20 cellular contexts compared by ENCODE assay signal in the genomic region with DNA sequence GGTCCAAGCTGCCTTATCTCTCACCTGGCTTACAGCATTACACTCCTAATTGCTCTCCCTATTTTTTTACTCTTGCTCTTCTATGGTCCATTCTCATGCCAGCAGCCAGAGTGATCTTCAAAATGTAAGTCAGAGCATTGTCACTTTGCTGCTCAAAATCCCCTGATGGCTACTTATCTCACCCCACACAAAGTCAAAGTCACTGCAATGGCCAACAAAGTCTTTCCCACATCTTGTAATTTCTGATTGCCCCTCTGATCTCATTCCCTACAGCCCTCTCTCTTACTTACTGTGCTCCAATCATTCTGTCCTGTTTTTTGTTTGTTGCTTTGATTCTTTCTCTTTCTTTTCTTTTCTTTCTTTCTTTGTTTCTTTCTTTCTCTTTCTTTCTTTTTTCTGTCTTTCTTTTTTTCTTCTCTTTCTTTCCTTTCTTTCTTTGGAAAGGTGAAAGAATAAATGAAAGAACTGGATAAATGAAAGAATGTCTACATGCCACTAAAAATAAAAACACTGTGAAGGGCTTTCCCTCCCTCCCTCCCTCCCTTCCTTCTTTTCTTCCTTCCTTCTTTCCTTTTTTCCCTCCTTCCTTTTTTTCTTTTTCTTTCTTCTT. TPM values are rescaled to one million over a fixed set of nuclear protein-coding genes. Genes with fewer than 3 reads are reported as not detected.
DNase-seq lines count a peak whose midpoint lies in the region; ATAC-seq, FAIRE-seq and TF ChIP-seq lines count a peak whose summit lies in the region.
"Had no signal": no experiment of that assay in that cellular context is flagged by ENCODE, and none has a peak within 500 bp of the region (broad histone marks: within the 10 kb centered on the region; RNA-seq: fewer than 3 reads in every experiment).

No MANE protein-coding gene starts in this region.

- intact Hi-C loops in K562 (cut with micrococcal nuclease) (no loop called here), esophagus muscularis mucosa (cut with DNase I) (no loop called here)

- in situ Hi-C loops in K562 (cut with MboI): no loop called here

- TF ChIP-seq POLR2A in GM12892 (IDR thresholded peaks at IDR 0.05; ENCODE audit: low read depth, low read length) (no peak), K562 (conservative IDR thresholded peaks at IDR 0.05) (no peak), esophagus muscularis mucosa (IDR thresholded peaks at IDR 0.05; ENCODE audit: low read depth) (no peak)

- H3K9me1 ChIP-seq in K562 (ENCODE audit: control insufficient read depth, insufficient read depth, low read length): no peaks in the 10 kb centered on the region

- ATAC-seq in K562: no peak
- no peak for ATAC-seq in HG03571 (IDR thresholded peaks at IDR 0.05; ENCODE audit: unreplicated experiment)
- ATAC-seq: A549; CD8-positive, alpha-beta T cell had no signal

- TF ChIP-seq RAD21 in K562 (CRISPR knock-in tag; conservative IDR thresholded peaks at IDR 0.05 in 1 of 2, IDR thresholded peaks at IDR 0.05 in 1 of 2): no peak

- no peak overlapping the region for H3K27ac ChIP-seq in HEK293 (ENCODE audit: extremely low read depth, low read depth, low read length)
- no peak overlapping the region for H3K27ac ChIP-seq in K562 (ENCODE audit: extremely low read depth, low read depth, low read length)
- H3K27ac ChIP-seq in esophagus muscularis mucosa (replicated peaks in 1 of 4): no peak overlapping the region
- H3K27ac ChIP-seq: 22Rv1; A549; BLaER1 treated with 17β-estradiol and CSF1 and Interleukin-3, amounts not matched to agents 10 nM and 100 nM; C4-2B had no signal

- H3K9me3 ChIP-seq in HEK293 (ENCODE audit: control insufficient read depth, insufficient read depth, low read depth, low read length) (no peaks in the 10 kb centered on the region), K562 (replicated peaks; ENCODE audit: control insufficient read depth, insufficient read depth, low read depth, low read length) (no peaks in the 10 kb centered on the region), esophagus muscularis mucosa (no peaks in the 10 kb centered on the region)
- H3K9me3 ChIP-seq: A549; BLaER1 treated with 17β-estradiol and CSF1 and Interleukin-3, amounts not matched to agents 10 nM and 100 nM; Caco-2 had no signal

- TF ChIP-seq CTCF in HEK293 (tag by site-specific recombination; IDR thresholded peaks at IDR 0.05) (no peak), K562 (IDR thresholded peaks at IDR 0.05 in 2 of 3, conservative IDR thresholded peaks at IDR 0.05 in 1 of 3; ENCODE audit: insufficient read depth in 2 of 3, low read depth in 1 of 3, low read length in 3 of 3) (no peak), esophagus muscularis mucosa (IDR thresholded peaks at IDR 0.05) (no peak)

- CTCF ChIA-PET in HEK293 (lab: Yijun Ruan, JAX): interaction anchor here (0.6 kb wide), 1 partner anchor 102 kb away, joined by 3 read pairs; no protein-coding TSS in a partner anchor
- CTCF ChIA-PET in K562 (lab: Yijun Ruan, JAX; ENCODE audit: low intra/inter-chr PET ratio): no interaction called here

- DNase-seq in GM12892 (ENCODE audit: insufficient read length) (no peak), K562 (ENCODE audit: extremely low read depth in 1 of 4, low spot score in 3 of 4) (no peak), esophagus muscularis mucosa (ENCODE audit: extremely low spot score) (no peak)
- DNase-seq: AML-193; Caco-2; Calu3; CD4-positive, alpha-beta T cell; CD8-positive, alpha-beta T cell; DMS79 treated with DMSO at 0.1 percent for 48 hours; GF-D8 had no signal

- H3K36me3 ChIP-seq in HEK293 (ENCODE audit: control insufficient read depth in 2 of 2, insufficient read depth in 1 of 2, low read length in 2 of 2) (no peaks in the 10 kb centered on the region), K562 (ENCODE audit: control insufficient read depth, insufficient read depth, low read length) (no peaks in the 10 kb centered on the region), esophagus muscularis mucosa (no peaks in the 10 kb centered on the region)
- H3K36me3 ChIP-seq: BLaER1 treated with 17β-estradiol and CSF1 and Interleukin-3, amounts not matched to agents 10 nM and 100 nM had no signal

- H3K4me3 ChIP-seq in HEK293 (ENCODE audit: low read depth, low read length): no peak overlapping the region
- H3K4me3 ChIP-seq in K562: no peak overlapping the region
- H3K4me3 ChIP-seq in esophagus muscularis mucosa: no peak overlapping the region
- H3K4me3 ChIP-seq: A549; BLaER1 treated with 17β-estradiol and CSF1 and Interleukin-3, amounts not matched to agents 10 nM and 100 nM had no signal

- FAIRE-seq in GM12892 (lab: Jason Lieb, UNC) (peak; percentile 33), K562 (lab: Jason Lieb, UNC) (no peak)
- FAIRE-seq: A549, D721Med, G401.6, GM12891, GM18507 had no signal

- POLR2A ChIA-PET in HEK293 (lab: Yijun Ruan, JAX): no interaction called here
- POLR2A ChIA-PET in K562 (lab: Yijun Ruan, JAX): no interaction called here

- H3K79me2 ChIP-seq in K562 (ENCODE audit: control insufficient read depth, insufficient read depth, low read length): no peaks in the 10 kb centered on the region

- TF ChIP-seq EP300 in K562 (IDR thresholded peaks at IDR 0.05; ENCODE audit: low read length) (no peak), esophagus muscularis mucosa (IDR thresholded peaks at IDR 0.05) (no peak)

- no peak overlapping the region for H3K9ac ChIP-seq in K562 (ENCODE audit: insufficient read depth in 1 of 2, low read depth in 2 of 2, low read length in 2 of 2)
- H3K9ac ChIP-seq: BLaER1 treated with 17β-estradiol and CSF1 and Interleukin-3, amounts not matched to agents 10 nM and 100 nM had no signal

- no TSS peak for BruUV-seq in K562 (replicated peaks; lab: Mats Ljungman, UMichigan)

- H4K20me1 ChIP-seq in K562 (replicated peaks; ENCODE audit: control insufficient read depth, insufficient read depth, low read length): no peaks in the 10 kb centered on the region
- H4K20me1 ChIP-seq: BLaER1 treated with 17β-estradiol and CSF1 and Interleukin-3, amounts not matched to agents 10 nM and 100 nM had no signal

- H3K4me2 ChIP-seq in K562 (ENCODE audit: insufficient read depth, low read length): no peak overlapping the region
- H3K4me2 ChIP-seq: A549; BLaER1 treated with 17β-estradiol and CSF1 and Interleukin-3, amounts not matched to agents 10 nM and 100 nM had no signal

- H3K27me3 ChIP-seq in K562 (ENCODE audit: control insufficient read depth in 2 of 2, insufficient read depth in 2 of 2, low read length in 2 of 2): no peaks in the 10 kb centered on the region
- no peaks in the 10 kb centered on the region for H3K27me3 ChIP-seq in esophagus muscularis mucosa
- H3K27me3 ChIP-seq: BLaER1 treated with 17β-estradiol and CSF1 and Interleukin-3, amounts not matched to agents 10 nM and 100 nM had no signal

- H2AFZ ChIP-seq in K562 (ENCODE audit: low read depth, low read length): no peak overlapping the region

- no peaks in the 10 kb centered on the region for H3K4me1 ChIP-seq in HEK293 (ENCODE audit: control insufficient read depth, insufficient read depth, low read length)
- peaks cover 10 to 28% of the 10 kb centered on the region in 2 experiments for H3K4me1 ChIP-seq in K562 (replicated peaks in 1 of 2; ENCODE audit: control insufficient read depth in 2 of 2, insufficient read depth in 2 of 2, low read length in 2 of 2)
- H3K4me1 ChIP-seq in esophagus muscularis mucosa: no peaks in the 10 kb centered on the region
- H3K4me1 ChIP-seq: A549, Caco-2 had no signal

TF ChIP-seq in HEK293, 187 proteins besides CTCF, POLR2A, EP300 and RAD21:
- no peak for TF ChIP-seq ZNF521 (tag by site-specific recombination; IDR thresholded peaks at IDR 0.05)
- peak; percentile 52 for TF ChIP-seq ZNF366 (tag by site-specific recombination; conservative IDR thresholded peaks at IDR 0.05)

TF ChIP-seq in K562, 482 proteins besides CTCF, POLR2A, EP300 and RAD21 (continues in another document):
- TF ChIP-seq PKNOX1 (IDR thresholded peaks at IDR 0.05) (0 out of 2 replicates have a peak, but pooled peaks have one; percentile 8), C11orf30 (IDR thresholded peaks at IDR 0.05; ENCODE audit: low read depth) (peak; percentile 34; the same call in 1 of the 2 replicates), MIER1 (IDR thresholded peaks at IDR 0.05; ENCODE audit: low read depth) (no peak), CTBP1 (IDR thresholded peaks at IDR 0.05; ENCODE audit: borderline replicate concordance) (peak; percentile 26; the same call in 1 of the 2 replicates), SMARCA5 (IDR thresholded peaks at IDR 0.05) (no peak), MAFG (tag; conservative IDR thresholded peaks at IDR 0.05) (peak; percentile 65), DPF2 (IDR thresholded peaks at IDR 0.05) (peak; percentile 54), ZEB2 (IDR thresholded peaks at IDR 0.05) (0 out of 2 replicates have a peak, but pooled peaks have one; percentile 19)

RNA-seq across cellular contexts. Expression of gene TIPARP, which starts 34.9 kb away (rescaled TPM):
- 29.5 TPM for polyA plus RNA-seq in GM12892 (2012; ENCODE audit: missing spikeins)
- total RNA-seq in K562 (2011; cell fraction: chromatin; rRNA removed; ENCODE audit: low replicate concordance): 28.7 and 54.2 TPM in 2 replicates
- 10.3 and 12.6 TPM in 2 replicates for total RNA-seq in K562 (2011; cell fraction: nucleolus; rRNA removed)
- total RNA-seq in K562 (2011; cell fraction: nucleoplasm; rRNA removed): 17.4 and 19.8 TPM in 2 replicates
- total RNA-seq in K562 (2014; rRNA removed) (15.1 and 15.8 TPM in 2 replicates), K562 (2014; rRNA removed; fragmentation: Illumina TruSeq; extraction: Trizol) (23.6 and 27.5 TPM in 2 replicates), K562 (2015; rRNA removed; fragmentation: Illumina TruSeq; extraction: Trizol) (29.4 TPM in 2 replicates), K562 (2021) (14.6 and 16.1 TPM in 2 replicates), esophagus muscularis mucosa (10 to 100 TPM; 61.9 to 94.8 (median 78.5) TPM)
- polyA plus RNA-seq in K562 (2011; rRNA removed) (11.9 and 12.2 TPM in 2 replicates), K562 (2014; fragmentation: Illumina TruSeq; extraction: Trizol) (18.3 and 20.4 TPM in 2 replicates), K562 (2014; fragmentation: Nextera tagmentation; extraction: Ambion mirVana) (1 to 10 TPM; 2.4 to 3.5 TPM), K562 (2014; rRNA removed) (8.3 and 9.8 TPM in 2 replicates)
- 3.2 and 4.4 TPM in 2 replicates for polyA plus RNA-seq in K562 (2011; cell fraction: cytosol; rRNA removed)
- polyA plus RNA-seq in K562 (2011; cell fraction: nucleus; rRNA removed): 9.7 and 13.4 TPM in 2 replicates
- 15.9 and 21.4 TPM in 2 replicates for polyA plus RNA-seq in K562 (2012)
- polyA minus RNA-seq in K562 (2011; rRNA and poly(A)+ RNA removed): 16.7 and 20.8 TPM in 2 replicates
- polyA minus RNA-seq in K562 (2011; cell fraction: cytosol; rRNA and poly(A)+ RNA removed): 9.1 and 11.1 TPM in 2 replicates
- 17.1 and 47.2 TPM in 2 replicates for polyA minus RNA-seq in K562 (2011; cell fraction: nucleus; rRNA and poly(A)+ RNA removed)
